10 cellular contexts compared by ENCODE assay signal in genomic region chr15:52683585-52683984, GRCh38. TPM values are rescaled to one million over a fixed set of nuclear protein-coding genes. Genes with fewer than 3 reads are reported as not detected.
DNase-seq lines count a peak whose midpoint lies in the region; ATAC-seq, FAIRE-seq and TF ChIP-seq lines count a peak whose summit lies in the region.
"Had no signal": no experiment of that assay in that cellular context is flagged by ENCODE, and none has a peak within 500 bp of the region (broad histone marks: within the 10 kb centered on the region; RNA-seq: fewer than 3 reads in every experiment).

No MANE protein-coding gene starts in this region.

- DNase-seq in AML-193 (lab: John Stamatoyannopoulos, UW): peak; percentile 38 to 61
- DNase-seq in NCI-H526 (lab: John Stamatoyannopoulos, UW): no peak
- DNase-seq in urothelium cell line (ENCODE audit: low spot score): no peak
- no peak for DNase-seq in HPDE6-E6E7 (ENCODE audit: extremely low spot score)
- no peak for DNase-seq in right atrium auricular region (ENCODE audit: low spot score)

- no peak for FAIRE-seq in urothelium cell line (lab: Jason Lieb, UNC)
- FAIRE-seq: islet of Langerhans had no signal

- no peaks in the 10 kb centered on the region for H3K36me3 ChIP-seq in right atrium auricular region
- H3K36me3 ChIP-seq: vagina had no signal

- H3K4me1 ChIP-seq in right atrium auricular region: peaks cover 0 to 8% of the 10 kb centered on the region in 2 donors
- H3K4me1 ChIP-seq: vagina had no signal

- no peak overlapping the region for H3K4me3 ChIP-seq in right atrium auricular region
- H3K4me3 ChIP-seq: vagina had no signal

- no peaks in the 10 kb centered on the region for H3K27me3 ChIP-seq in right atrium auricular region
- H3K27me3 ChIP-seq: vagina had no signal

- TF ChIP-seq CTCF in right atrium auricular region (IDR thresholded peaks at IDR 0.05): no peak

- H3K27ac ChIP-seq in right atrium auricular region: no peak overlapping the region
- H3K27ac ChIP-seq: vagina had no signal

- no peaks in the 10 kb centered on the region for H3K9me3 ChIP-seq in right atrium auricular region
- H3K9me3 ChIP-seq: vagina had no signal

- ATAC-seq in GM19043 (IDR thresholded peaks at IDR 0.05; ENCODE audit: low read depth, unreplicated experiment) (peak; percentile 52), HG03039 (IDR thresholded peaks at IDR 0.05; ENCODE audit: unreplicated experiment) (peak; percentile 33)

- TF ChIP-seq POLR2A in Raji (IDR thresholded peaks at IDR 0.05; ENCODE audit: insufficient read depth, low read depth, low read length): peak; percentile 37; the same call in 1 of the 2 replicates

RNA-seq across cellular contexts. Expression of gene ATOSA, which starts 4.4 kb away (rescaled TPM):
- total RNA-seq in right atrium auricular region: 10 to 100 TPM; 21.6 to 36.7 TPM

Comparison
In these comparisons a context has a peak if more than half of its experiments do, and no peak if none do; other contexts are left out.
1. DNase-seq: peak in AML-193 (2 of 2); none in NCI-H526 (0 of 2), urothelium cell line (single experiment), HPDE6-E6E7 (single experiment) and right atrium auricular region (single experiment).